8 cellular contexts compared by ENCODE assay signal in the genomic region with DNA sequence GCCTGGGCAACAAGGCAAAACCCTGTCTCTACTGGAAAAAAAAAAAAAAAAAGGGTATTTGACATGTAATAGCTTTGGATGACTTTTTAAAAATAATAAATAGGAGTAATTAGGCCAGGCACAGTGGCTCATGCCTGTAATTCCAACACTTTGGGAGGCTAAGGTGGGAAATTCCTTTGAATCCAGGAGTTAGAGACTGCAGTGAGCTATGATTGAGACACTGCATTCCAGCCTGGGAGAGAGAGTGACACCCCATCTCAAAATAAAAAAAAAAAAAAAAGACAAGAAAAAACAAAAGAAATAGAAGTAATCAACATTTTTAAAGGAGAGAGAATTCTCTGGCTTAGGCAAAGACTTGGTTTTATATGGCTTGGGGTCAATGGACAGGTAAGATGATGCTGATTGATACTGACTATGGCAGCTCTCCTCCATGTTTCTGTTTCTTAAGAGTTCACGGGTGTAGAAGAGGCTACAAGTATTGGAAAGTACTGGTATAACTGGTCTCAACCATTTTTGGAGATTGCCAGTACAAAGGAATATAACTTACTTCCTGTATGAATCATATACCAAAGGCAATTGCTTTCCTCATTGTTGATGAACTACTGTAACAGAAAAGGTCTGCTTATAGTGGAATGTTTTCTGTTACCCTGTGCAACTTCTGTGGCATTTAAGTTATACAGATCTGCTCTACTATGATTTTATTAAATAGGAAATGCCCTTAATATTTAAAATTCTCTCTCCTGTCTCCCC. TPM values are rescaled to one million over a fixed set of nuclear protein-coding genes. Genes with fewer than 3 reads are reported as not detected.
DNase-seq lines count a peak whose midpoint lies in the region; ATAC-seq and TF ChIP-seq lines count a peak whose summit lies in the region.

No MANE protein-coding gene starts in this region.

- in situ Hi-C loops in GM13976 (cut with MboI; ENCODE audit: low sequenced_read_pairs, unreplicated experiment): no loop called here

- TF ChIP-seq CTCF in activated B cell treated with CpG ODN at 0.5 μM for 24 hours (IDR thresholded peaks at IDR 0.05) (no peak), foreskin keratinocyte (conservative IDR thresholded peaks at IDR 0.05) (no peak), GM13976 (IDR thresholded peaks at IDR 0.05; ENCODE audit: borderline replicate concordance, control extremely low read depth, extremely low read depth, insufficient read depth, missing control alignments) (no peak)

- no peak for ATAC-seq in activated B cell treated with CpG ODN at 0.5 μM for 24 hours (ENCODE audit: low read depth)
- peak; percentile 93 for ATAC-seq in foreskin keratinocyte

- H3K4me1 ChIP-seq in ACC112 (ENCODE audit: control insufficient read depth, insufficient read depth, low read length, unreplicated experiment): peaks cover 32% of the 10 kb centered on the region
- H3K4me1 ChIP-seq in foreskin keratinocyte: peaks cover 8% of the 10 kb centered on the region

- no peak overlapping the region for H3K4me3 Mint-ChIP-seq in activated B cell treated with CpG ODN at 0.5 μM for 24 hours

- H3K27me3 ChIP-seq in ACC112 (ENCODE audit: insufficient read depth, low read length) (no peaks in the 10 kb centered on the region), foreskin keratinocyte (no peaks in the 10 kb centered on the region)

- H3K36me3 ChIP-seq in ACC112 (ENCODE audit: insufficient read depth, low read length): no peaks in the 10 kb centered on the region

- peaks cover 50% of the 10 kb centered on the region for H3K79me2 ChIP-seq in ACC112 (ENCODE audit: control insufficient read depth, insufficient read depth, low read length, unreplicated experiment)

- H3K27me3 Mint-ChIP-seq in activated B cell treated with CpG ODN at 0.5 μM for 24 hours: no peaks in the 10 kb centered on the region

- POLR2A ChIA-PET in activated B cell treated with CpG ODN at 0.5 μM for 24 hours (lab: Charles Lee): interaction anchor here (0.7 to 4.8 kb wide), 6 partner anchors 9 to 634 kb away, joined by 3 to 25 read pairs (median 4); partner anchors contain the start of gene MAP3K5

- H3K27ac ChIP-seq in ACC112 (ENCODE audit: low read depth, low read length) (peak overlapping the region; percentile 71), foreskin keratinocyte (no peak overlapping the region)

- H3K36me3 Mint-ChIP-seq in activated B cell treated with CpG ODN at 0.5 μM for 24 hours (ENCODE audit: low read depth): peaks cover 7% of the 10 kb centered on the region

- CTCF ChIA-PET in activated B cell treated with CpG ODN at 0.5 μM for 24 hours (lab: Charles Lee): interaction anchor here (1.3 kb wide), 1 partner anchor 10 kb away, joined by 8 read pairs; the partner anchor contains the start of gene MAP3K5

- intact Hi-C loops in activated B cell treated with CpG ODN at 0.5 μM for 24 hours (cut with micrococcal nuclease): loop anchor here (5.0 kb wide), 1 partner anchor 40 kb away; the partner anchor contains the start of gene PEX7

- peak overlapping the region; percentile 52 for H2AFZ ChIP-seq in ACC112 (ENCODE audit: low read length, unreplicated experiment)

- H3K4me1 Mint-ChIP-seq in activated B cell treated with CpG ODN at 0.5 μM for 24 hours: peaks cover 66% of the 10 kb centered on the region

- no peak overlapping the region for H3K4me3 ChIP-seq in ACC112 (ENCODE audit: low read depth, low read length)

- peak; percentile 80 for DNase-seq in HCEC 1CT
- DNase-seq in activated B cell treated with CpG ODN at 0.5 μM for 24 hours: no peak
- peak in 1 of 2 donors; percentile 68 for DNase-seq in foreskin keratinocyte
- no peak for DNase-seq in midbrain (lab: John Stamatoyannopoulos, UW)
- DNase-seq in NCI-H1092 (lab: John Stamatoyannopoulos, UW): no peak
- DNase-seq in NCI-H2029 treated with DMSO at 0.1 percent for 48 hours (lab: John Stamatoyannopoulos, UW): no peak
- no peak for DNase-seq in GM13976 (ENCODE audit: low spot score)

- peak overlapping the region; percentile 30 for H3K27ac Mint-ChIP-seq in activated B cell treated with CpG ODN at 0.5 μM for 24 hours

- H3K9me3 Mint-ChIP-seq in activated B cell treated with CpG ODN at 0.5 μM for 24 hours: no peaks in the 10 kb centered on the region

RNA-seq across cellular contexts. Expression of gene MAP3K5, which starts 10.1 kb away (rescaled TPM):
- 21.6 and 24.4 TPM in 2 replicates for total RNA-seq in activated B cell treated with CpG ODN at 0.5 μM for 24 hours
- total RNA-seq in foreskin keratinocyte: 4.1 and 4.5 TPM in 2 replicates
- 0.92 and 1.1 TPM in 2 replicates for polyA plus RNA-seq in foreskin keratinocyte

RNA-seq across cellular contexts. Expression of gene PEX7, which starts 40.2 kb away (rescaled TPM):
- total RNA-seq in activated B cell treated with CpG ODN at 0.5 μM for 24 hours (5.0 and 6.8 TPM in 2 replicates), foreskin keratinocyte (7.2 and 7.5 TPM in 2 replicates)
- polyA plus RNA-seq in foreskin keratinocyte: 6.5 and 7.1 TPM in 2 replicates
